ENCODE assay signal across 22 cellular contexts in the genomic region with DNA sequence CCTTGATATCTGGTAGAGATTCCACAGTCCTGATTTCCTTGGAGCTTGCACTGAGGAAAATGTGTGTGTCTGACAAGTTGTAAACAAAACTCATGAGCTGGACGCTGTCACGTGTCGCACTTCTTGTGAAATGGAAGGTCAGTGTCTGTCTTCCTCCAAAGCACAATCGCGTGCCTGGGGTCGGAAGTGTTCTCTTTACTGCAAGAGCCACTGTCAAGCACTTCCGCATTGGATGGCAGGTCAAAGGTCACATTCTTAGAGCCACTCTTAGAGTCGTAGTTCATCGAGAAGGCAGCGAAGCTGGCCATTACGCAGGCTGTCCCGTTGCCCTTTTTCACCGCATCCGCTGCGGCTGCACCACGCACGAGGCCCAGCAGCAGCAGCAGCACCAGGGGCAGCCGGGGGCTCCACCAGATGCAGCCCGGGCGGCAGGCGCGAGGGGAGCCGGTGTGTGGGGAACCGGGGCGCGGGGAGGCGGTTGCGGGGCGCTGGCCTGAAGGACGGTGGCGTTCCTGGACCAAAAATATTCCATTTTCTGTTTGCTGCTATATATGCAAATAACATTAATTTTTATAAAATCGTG. TPM values are rescaled to one million over a fixed set of nuclear protein-coding genes. Genes with fewer than 3 reads are reported as not detected.
DNase-seq lines count a peak whose midpoint lies in the region; ATAC-seq and TF ChIP-seq lines count a peak whose summit lies in the region.
"Had no signal": no experiment of that assay in that cellular context is flagged by ENCODE, and none has a peak within 500 bp of the region (broad histone marks: within the 10 kb centered on the region; RNA-seq: fewer than 3 reads in every experiment).

No MANE protein-coding gene starts in this region.

- H4K20me1 ChIP-seq in GM23338 (replicated peaks; ENCODE audit: insufficient read depth) = no peaks in the 10 kb centered on the region
- H4K20me1 ChIP-seq: BLaER1 had no signal

- H3K4me1 Mint-ChIP-seq in GM23338 = peaks cover 1% of the 10 kb centered on the region; the same call in 2 of the 3 replicates
- H3K4me1 Mint-ChIP-seq in activated naive CD8-positive, alpha-beta T cell treated with anti-CD3 and anti-CD28 coated beads for 36 hours = no peaks in the 10 kb centered on the region
- no peaks in the 10 kb centered on the region for H3K4me1 Mint-ChIP-seq in CD4-positive, alpha-beta memory T cell
- H3K4me1 Mint-ChIP-seq: IgD-negative memory B cell had no signal

- WGBS in neuronal stem cell (ENCODE audit: extremely low coverage in 2 of 2, insufficient read length in 2 of 2, insufficient replicate concordance in 1 of 2), 2 donors = no CpG with 5 or more reads among the region's 32 CpGs

- no peak overlapping the region for H3K14ac ChIP-seq in neuronal stem cell (ENCODE audit: low read length)

- H3K9me2 ChIP-seq in GM23338 (ENCODE audit: insufficient read depth) = no peaks in the 10 kb centered on the region

- H3K27me3 Mint-ChIP-seq in GM23338 (ENCODE audit: insufficient read depth, low read depth, poor library complexity) = peaks cover 6% of the 10 kb centered on the region
- peaks cover 55% of the 10 kb centered on the region for H3K27me3 Mint-ChIP-seq in activated naive CD8-positive, alpha-beta T cell treated with anti-CD3 and anti-CD28 coated beads for 36 hours
- H3K27me3 Mint-ChIP-seq in CD4-positive, alpha-beta memory T cell = peaks cover 11 to 26% of the 10 kb centered on the region in 2 donors

- H3K4me3 ChIP-seq in GM23338 (no peak overlapping the region), coronary artery (no peak overlapping the region), neuronal stem cell (ENCODE audit: low read length in 2 of 2) (no peak overlapping the region)
- no peak overlapping the region for H3K4me3 ChIP-seq in CD4-positive, alpha-beta memory T cell (ENCODE audit: low read length in 2 of 2)
- H3K4me3 ChIP-seq: BLaER1, GM12878, MG63 had no signal

- H2AK5ac ChIP-seq in neuronal stem cell (ENCODE audit: low read depth, low read length) = no peak overlapping the region

- H3K4ac ChIP-seq in neuronal stem cell (ENCODE audit: low read length) = no peak overlapping the region

- H3K36me3 Mint-ChIP-seq in GM23338 (ENCODE audit: low read depth) = no peaks in the 10 kb centered on the region
- H3K36me3 Mint-ChIP-seq in activated naive CD8-positive, alpha-beta T cell treated with anti-CD3 and anti-CD28 coated beads for 36 hours = no peaks in the 10 kb centered on the region
- no peaks in the 10 kb centered on the region for H3K36me3 Mint-ChIP-seq in CD4-positive, alpha-beta memory T cell
- H3K36me3 Mint-ChIP-seq: IgD-negative memory B cell had no signal

- no peak overlapping the region for H3K4me3 Mint-ChIP-seq in GM23338
- no peak overlapping the region for H3K4me3 Mint-ChIP-seq in activated naive CD8-positive, alpha-beta T cell treated with anti-CD3 and anti-CD28 coated beads for 36 hours
- no peak overlapping the region for H3K4me3 Mint-ChIP-seq in CD4-positive, alpha-beta memory T cell
- H3K4me3 Mint-ChIP-seq: IgD-negative memory B cell had no signal

- H2BK120ac ChIP-seq in neuronal stem cell (ENCODE audit: low read depth, low read length) = no peak overlapping the region

- no peak overlapping the region for H4K8ac ChIP-seq in neuronal stem cell (ENCODE audit: low read depth, low read length)

- H3K9ac ChIP-seq in neuronal stem cell (ENCODE audit: low read depth, low read length, poor library complexity) = no peak overlapping the region
- H3K9ac ChIP-seq: BLaER1 had no signal

- H3K27me3 ChIP-seq in GM23338 (ENCODE audit: insufficient read depth) (no peaks in the 10 kb centered on the region), neuronal stem cell (ENCODE audit: control insufficient read depth in 3 of 3, insufficient read depth in 3 of 3, low read depth in 1 of 3, low read length in 3 of 3) (peaks cover 0 to 13% (median 0%) of the 10 kb centered on the region in 3 experiments)
- H3K27me3 ChIP-seq in CD4-positive, alpha-beta memory T cell (ENCODE audit: insufficient read depth, low read length) = no peaks in the 10 kb centered on the region
- H3K27me3 ChIP-seq: BLaER1, MG63 had no signal

- no peak overlapping the region for H2BK12ac ChIP-seq in neuronal stem cell (ENCODE audit: low read length)

- H3K4me2 ChIP-seq in GM23338 (no peak overlapping the region), neuronal stem cell (ENCODE audit: insufficient read depth, low read length, poor library complexity, severe bottlenecking) (no peak overlapping the region)
- H3K4me2 ChIP-seq: BLaER1 had no signal

- no peak overlapping the region for H4K91ac ChIP-seq in neuronal stem cell (ENCODE audit: low read depth, low read length, poor library complexity)

- no peaks in the 10 kb centered on the region for H3K9me3 Mint-ChIP-seq in GM23338
- H3K9me3 Mint-ChIP-seq in activated naive CD8-positive, alpha-beta T cell treated with anti-CD3 and anti-CD28 coated beads for 36 hours = no peaks in the 10 kb centered on the region
- peaks cover 0 to 7% (median 4%) of the 10 kb centered on the region in 8 donors for H3K9me3 Mint-ChIP-seq in CD4-positive, alpha-beta memory T cell

- no peaks in the 10 kb centered on the region for H3K79me1 ChIP-seq in neuronal stem cell (ENCODE audit: low read depth, low read length)

- H3F3A ChIP-seq in GM23338 (replicated peaks; ENCODE audit: low read depth) = no peaks in the 10 kb centered on the region

- POLR2A ChIA-PET in CD4-positive, alpha-beta memory T cell (lab: Charles Lee; ENCODE audit: partially characterized antibody) = no interaction called here

- no peaks in the 10 kb centered on the region for H3K79me2 ChIP-seq in GM23338 (replicated peaks; ENCODE audit: insufficient read depth)

- CTCF ChIA-PET in CD4-positive, alpha-beta memory T cell (lab: Charles Lee; ENCODE audit: partially characterized antibody) = no interaction called here

- no peaks in the 10 kb centered on the region for H3K36me3 ChIP-seq in GM23338 (ENCODE audit: insufficient read depth)
- H3K36me3 ChIP-seq in neuronal stem cell (replicated peaks in 1 of 2; ENCODE audit: control insufficient read depth in 2 of 2, insufficient read depth in 2 of 2, low read length in 2 of 2) = peaks cover 0 to 2% of the 10 kb centered on the region in 2 donors
- no peaks in the 10 kb centered on the region for H3K36me3 ChIP-seq in CD4-positive, alpha-beta memory T cell (ENCODE audit: insufficient read depth, low read length)
- H3K36me3 ChIP-seq: MG63 had no signal

- peak; percentile 10 for DNase-seq in CD1c-positive myeloid dendritic cell (ENCODE audit: extremely low spot score)
- peak; percentile 19 for DNase-seq in GM23338 (ENCODE audit: low spot score)
- peak; percentile 52 for DNase-seq in coronary artery (ENCODE audit: low spot score)
- no peak for DNase-seq in neuronal stem cell (ENCODE audit: low spot score)
- no peak for DNase-seq in NCI-H2196 (lab: John Stamatoyannopoulos, UW; ENCODE audit: unreplicated experiment)
- no peak for DNase-seq in activated naive CD8-positive, alpha-beta T cell treated with anti-CD3 and anti-CD28 coated beads for 36 hours
- no peak for DNase-seq in CD4-positive, alpha-beta memory T cell
- no peak for DNase-seq in posterior cingulate gyrus
- DNase-seq: GDM1, Kasumi-1, MG63, NCI-H1048, NCI-H1436, NCI-H1930, NCI-H526, PC-3, RPMI8226 had no signal

- no peak overlapping the region for H2BK5ac ChIP-seq in neuronal stem cell (ENCODE audit: low read length)

- H3K4me1 ChIP-seq in GM23338 (ENCODE audit: insufficient read depth) (no peaks in the 10 kb centered on the region), neuronal stem cell (ENCODE audit: control insufficient read depth in 2 of 2, insufficient read depth in 1 of 2, low read depth in 1 of 2, low read length in 2 of 2) (no peaks in the 10 kb centered on the region)
- no peaks in the 10 kb centered on the region for H3K4me1 ChIP-seq in CD4-positive, alpha-beta memory T cell (ENCODE audit: insufficient read depth, low read length)

- H3K27ac ChIP-seq in GM23338 (ENCODE audit: low read depth) = no peak overlapping the region
- H3K27ac ChIP-seq in coronary artery = no peak overlapping the region
- H3K27ac ChIP-seq in neuronal stem cell (replicated peaks; ENCODE audit: low read length) = no peak overlapping the region
- no peak overlapping the region for H3K27ac ChIP-seq in CD4-positive, alpha-beta memory T cell (ENCODE audit: low read depth, low read length)
- H3K27ac ChIP-seq: BLaER1 had no signal

- peak overlapping the region; percentile 51 for H3K18ac ChIP-seq in neuronal stem cell (ENCODE audit: low read length)

- H2AFZ ChIP-seq in GM23338 = peak overlapping the region; percentile 91
- H2AFZ ChIP-seq in neuronal stem cell (ENCODE audit: low read length) = peak overlapping the region; percentile 71

- no peak overlapping the region for H3K23ac ChIP-seq in neuronal stem cell (ENCODE audit: low read depth, low read length, poor library complexity)

- H2BK15ac ChIP-seq in neuronal stem cell (ENCODE audit: low read length) = no peak overlapping the region

- intact Hi-C loops in CD4-positive, alpha-beta memory T cell (cut with micrococcal nuclease) = no loop called here
- intact Hi-C loops in posterior cingulate gyrus (cut with DNase I) = no loop called here

- no peak for TF ChIP-seq CTCF in GM23338 (conservative IDR thresholded peaks at IDR 0.05; ENCODE audit: low read depth in 2 of 2)
- TF ChIP-seq CTCF in coronary artery (IDR thresholded peaks at IDR 0.05) = no peak

- peak; percentile 38 for ATAC-seq in GM23338
- ATAC-seq: GM12878, PC-3 had no signal

- H3K27ac Mint-ChIP-seq in GM23338 = no peak overlapping the region
- no peak overlapping the region for H3K27ac Mint-ChIP-seq in activated naive CD8-positive, alpha-beta T cell treated with anti-CD3 and anti-CD28 coated beads for 36 hours
- no peak overlapping the region for H3K27ac Mint-ChIP-seq in CD4-positive, alpha-beta memory T cell
- H3K27ac Mint-ChIP-seq: IgD-negative memory B cell had no signal

- H3K9me3 ChIP-seq in neuronal stem cell (replicated peaks in 1 of 2; ENCODE audit: control insufficient read depth in 2 of 2, insufficient read depth in 1 of 2, low read depth in 1 of 2, low read length in 2 of 2) = peaks cover 4 to 9% of the 10 kb centered on the region in 2 donors
- H3K9me3 ChIP-seq in CD4-positive, alpha-beta memory T cell (ENCODE audit: control insufficient read depth in 1 of 2, low read length in 2 of 2) = no peaks in the 10 kb centered on the region
- H3K9me3 ChIP-seq: MG63 had no signal

RNA-seq across cellular contexts. Expression of a gene that starts 45.0 kb away (rescaled TPM):
- total RNA-seq in GM23338 (2014; rRNA removed; shearing (Covaris generic)) = 0.12 TPM in 1 of 2 replicates, not detected in the other
- polyA plus RNA-seq in GM23338 (2016; fragmentation: Nextera tagmentation; extraction: Ambion mirVana) = 0.08 TPM in 1 of 2 replicates, not detected in the other
- 0.03 TPM for polyA plus RNA-seq in neuronal stem cell (2013, experiment 1 of 2)
- 0.03 TPM for polyA plus RNA-seq in neuronal stem cell (2013, experiment 2 of 2)
- total RNA-seq in activated naive CD8-positive, alpha-beta T cell treated with anti-CD3 and anti-CD28 coated beads for 36 hours = not detected
- total RNA-seq in CD4-positive, alpha-beta memory T cell = not detected
- not detected for polyA plus RNA-seq in CD4-positive, alpha-beta memory T cell
- total RNA-seq: A673, GM12878, H1, PC-3 had no signal
- polyA plus RNA-seq: IgD-negative memory B cell had no signal

RNA-seq across cellular contexts. Expression of a gene that starts 53.1 kb away (rescaled TPM):
- 0.07 TPM in 1 of 2 replicates, not detected in the other for total RNA-seq in GM23338 (2014; rRNA removed; shearing (Covaris generic))
- 0.24 TPM in 1 of 2 replicates, not detected in the other for polyA plus RNA-seq in GM23338 (2016; fragmentation: Nextera tagmentation; extraction: Ambion mirVana)
- polyA plus RNA-seq in neuronal stem cell (2013, experiment 1 of 2) = 2.9 TPM
- polyA plus RNA-seq in neuronal stem cell (2013, experiment 2 of 2) = 2.5 TPM
- total RNA-seq in activated naive CD8-positive, alpha-beta T cell treated with anti-CD3 and anti-CD28 coated beads for 36 hours = 1 to 10 TPM; 3.8 to 4.0 TPM
- 10 to 100 TPM; 15.1 to 19.2 TPM for total RNA-seq in CD4-positive, alpha-beta memory T cell
- 10 to 100 TPM; 12.4 to 14.1 TPM for polyA plus RNA-seq in CD4-positive, alpha-beta memory T cell
- total RNA-seq: PC-3 had no signal

Comparison
In these comparisons a context has a peak if more than half of its experiments do, and no peak if none do; other contexts are left out.
1. DNase-seq: peak in CD1c-positive myeloid dendritic cell (single experiment), GM23338 (single experiment) and coronary artery (single experiment); none in neuronal stem cell (single experiment), NCI-H2196 (single experiment), activated naive CD8-positive, alpha-beta T cell treated with anti-CD3 and anti-CD28 coated beads for 36 hours (single experiment), CD4-positive, alpha-beta memory T cell (0 of 5) and posterior cingulate gyrus (0 of 10).